In the genomic region with DNA sequence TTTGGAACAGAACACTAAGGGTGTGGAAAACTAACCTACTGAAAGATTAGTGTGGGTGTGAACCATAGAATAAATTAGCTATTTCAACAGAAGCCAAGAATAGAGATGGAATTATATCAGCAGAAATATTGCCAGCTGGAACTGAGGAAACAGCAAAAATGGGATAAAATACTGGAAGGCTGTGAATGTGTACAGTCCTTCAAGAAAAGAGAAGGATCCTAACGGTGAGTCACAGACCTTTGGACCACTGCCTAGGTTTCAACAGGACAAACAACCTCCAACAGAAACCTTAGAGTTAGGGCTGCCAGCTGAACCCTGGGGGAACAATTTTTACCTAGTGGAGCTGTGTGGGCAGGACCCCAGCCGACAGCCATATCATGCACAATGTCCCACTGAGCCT, we compare ENCODE assay signal across 23 cellular contexts.
DNase-seq lines count a peak whose midpoint lies in the region; ATAC-seq, FAIRE-seq and TF ChIP-seq lines count a peak whose summit lies in the region.
"Had no signal": no experiment of that assay in that cellular context is flagged by ENCODE, and none has a peak within 500 bp of the region (broad histone marks: within the 10 kb centered on the region; RNA-seq: fewer than 3 reads in every experiment).

No MANE protein-coding gene starts in this region.

- BruUV-seq in PC-3 (replicated peaks; lab: Mats Ljungman, UMichigan): no TSS peak

- H3K4me3 ChIP-seq in PC-3 (ENCODE audit: low read length): no peak overlapping the region
- H3K4me3 ChIP-seq: A549, SJSA1 had no signal

- no peaks in the 10 kb centered on the region for H3F3A ChIP-seq in PC-3 (ENCODE audit: low read length, unreplicated experiment)

- no peak for TF ChIP-seq POLR2A in H54 (IDR thresholded peaks at IDR 0.05; ENCODE audit: low read depth, low read length)

- ATAC-seq in PC-3 (peak; percentile 99), HG02840 (IDR thresholded peaks at IDR 0.05; ENCODE audit: low FRiP score, unreplicated experiment) (no peak), HG03025 (IDR thresholded peaks at IDR 0.05; ENCODE audit: low FRiP score, unreplicated experiment) (no peak)
- ATAC-seq: Right ventricle myocardium inferior had no signal

- intact Hi-C loops in PC-3 (cut with micrococcal nuclease): no loop called here

- H2AFZ ChIP-seq in PC-3 (ENCODE audit: low read length): no peak overlapping the region

- H3K79me2 ChIP-seq in PC-3 (ENCODE audit: low read length): no peaks in the 10 kb centered on the region

- POLR2A ChIA-PET in PC-3 (lab: Charles Lee; ENCODE audit: unreplicated experiment): interaction anchor here (0.5 kb wide), 1 partner anchor 307 kb away, joined by 3 read pairs; no protein-coding TSS in a partner anchor

- no peaks in the 10 kb centered on the region for H3K27me3 ChIP-seq in PC-3 (ENCODE audit: low read length)
- H3K27me3 ChIP-seq: SJSA1 had no signal

- no peaks in the 10 kb centered on the region for H3K36me3 ChIP-seq in PC-3 (ENCODE audit: low read depth, low read length)
- H3K36me3 ChIP-seq: SJSA1 had no signal

- H3K4me2 ChIP-seq in PC-3 (ENCODE audit: low read length): no peak overlapping the region
- H3K4me2 ChIP-seq: A549 had no signal

- no peaks in the 10 kb centered on the region for H3K9me3 ChIP-seq in PC-3 (ENCODE audit: low read length)

- H3K4me1 ChIP-seq in PC-3 (ENCODE audit: insufficient read depth, low read length): no peaks in the 10 kb centered on the region
- H3K4me1 ChIP-seq: A549, SJSA1 had no signal

- CTCF ChIA-PET in PC-3 (lab: Charles Lee): no interaction called here

- H3K9me2 ChIP-seq in PC-3 (replicated peaks; ENCODE audit: low read length): no peaks in the 10 kb centered on the region

- no peak overlapping the region for H3K9ac ChIP-seq in PC-3 (ENCODE audit: low read length)

- H4K20me1 ChIP-seq in PC-3 (ENCODE audit: low read length): no peaks in the 10 kb centered on the region

- no peak for TF ChIP-seq CTCF in PC-3 (conservative IDR thresholded peaks at IDR 0.05; ENCODE audit: low read depth, low read length)

- H3K27ac ChIP-seq in PC-3 (ENCODE audit: low read length) (no peak overlapping the region), caudate nucleus (ENCODE audit: low read depth, low read length) (peak overlapping the region; percentile 6)
- H3K27ac ChIP-seq: A549, SJSA1 had no signal

- FAIRE-seq in H54 (lab: Jason Lieb, UNC): peak; percentile 85
- FAIRE-seq: A549, GM19239, RCC 7860 had no signal

- DNase-seq in H54 (ENCODE audit: insufficient read length, low spot score) (no peak), PC-3 (peak; percentile 61), caudate nucleus (lab: John Stamatoyannopoulos, UW) (peak in 8 of 61 donors; percentile 2 to 45 (median 10)), renal cortical epithelial cell (ENCODE audit: low read depth) (peak; percentile 8), activated gamma-delta T cell (lab: John Stamatoyannopoulos, UW) (no peak)
- DNase-seq: DMS53, EL, GF-D8, GOT3, NCI-H1092 treated with DMSO at 0.1 percent for 48 hours, NCI-H1436 treated with DMSO at 0.1 percent for 48 hours, NCI-H2029, NCI-H2227 treated with DMSO at 0.1 percent for 48 hours, NCI-H524, NCI-H82, SW 1271 had no signal

Comparison
In these comparisons a context has a peak if more than half of its experiments do, and no peak if none do; other contexts are left out.
1. DNase-seq: peak in PC-3 (single experiment) and renal cortical epithelial cell (single experiment); none in H54 (single experiment) and activated gamma-delta T cell (single experiment).